In the genomic region with DNA sequence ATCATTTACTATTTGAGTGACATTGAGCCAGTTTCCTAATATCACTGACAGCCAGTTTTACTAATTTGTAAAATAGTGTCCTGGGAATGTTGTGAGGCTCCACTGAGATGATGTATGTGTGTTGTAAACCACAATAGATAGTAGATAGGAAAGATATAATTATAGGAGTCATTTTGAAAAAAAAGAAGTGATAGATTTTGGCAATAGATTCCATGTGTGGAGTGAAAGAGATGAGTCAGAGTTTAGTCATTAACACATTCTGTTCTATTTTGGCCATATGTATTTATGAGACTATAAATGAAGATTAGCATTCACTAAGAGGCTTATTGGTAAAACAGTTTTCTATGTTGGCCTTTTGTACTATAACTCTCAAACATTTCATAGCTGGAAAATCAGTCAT, we compare ENCODE assay signal across 1 cellular context.
TF ChIP-seq lines count a peak whose summit lies in the region.

No MANE protein-coding gene starts in this region.

TF ChIP-seq in WTC11, 78 proteins besides CTCF, POLR2A, EP300 and RAD21 (continued from another document):
- TF ChIP-seq, protein P1, sequence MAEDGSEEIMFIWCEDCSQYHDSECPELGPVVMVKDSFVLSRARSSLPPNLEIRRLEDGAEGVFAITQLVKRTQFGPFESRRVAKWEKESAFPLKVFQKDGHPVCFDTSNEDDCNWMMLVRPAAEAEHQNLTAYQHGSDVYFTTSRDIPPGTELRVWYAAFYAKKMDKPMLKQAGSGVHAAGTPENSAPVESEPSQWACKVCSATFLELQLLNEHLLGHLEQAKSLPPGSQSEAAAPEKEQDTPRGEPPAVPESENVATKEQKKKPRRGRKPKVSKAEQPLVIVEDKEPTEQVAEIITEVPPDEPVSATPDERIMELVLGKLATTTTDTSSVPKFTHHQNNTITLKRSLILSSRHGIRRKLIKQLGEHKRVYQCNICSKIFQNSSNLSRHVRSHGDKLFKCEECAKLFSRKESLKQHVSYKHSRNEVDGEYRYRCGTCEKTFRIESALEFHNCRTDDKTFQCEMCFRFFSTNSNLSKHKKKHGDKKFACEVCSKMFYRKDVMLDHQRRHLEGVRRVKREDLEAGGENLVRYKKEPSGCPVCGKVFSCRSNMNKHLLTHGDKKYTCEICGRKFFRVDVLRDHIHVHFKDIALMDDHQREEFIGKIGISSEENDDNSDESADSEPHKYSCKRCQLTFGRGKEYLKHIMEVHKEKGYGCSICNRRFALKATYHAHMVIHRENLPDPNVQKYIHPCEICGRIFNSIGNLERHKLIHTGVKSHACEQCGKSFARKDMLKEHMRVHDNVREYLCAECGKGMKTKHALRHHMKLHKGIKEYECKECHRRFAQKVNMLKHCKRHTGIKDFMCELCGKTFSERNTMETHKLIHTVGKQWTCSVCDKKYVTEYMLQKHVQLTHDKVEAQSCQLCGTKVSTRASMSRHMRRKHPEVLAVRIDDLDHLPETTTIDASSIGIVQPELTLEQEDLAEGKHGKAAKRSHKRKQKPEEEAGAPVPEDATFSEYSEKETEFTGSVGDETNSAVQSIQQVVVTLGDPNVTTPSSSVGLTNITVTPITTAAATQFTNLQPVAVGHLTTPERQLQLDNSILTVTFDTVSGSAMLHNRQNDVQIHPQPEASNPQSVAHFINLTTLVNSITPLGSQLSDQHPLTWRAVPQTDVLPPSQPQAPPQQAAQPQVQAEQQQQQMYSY (CRISPR knock-in tag; IDR thresholded peaks at IDR 0.05) = no peak
- no peak for TF ChIP-seq NFYB (CRISPR knock-in tag; conservative IDR thresholded peaks at IDR 0.05; ENCODE audit: low read depth)
- TF ChIP-seq, protein P2, sequence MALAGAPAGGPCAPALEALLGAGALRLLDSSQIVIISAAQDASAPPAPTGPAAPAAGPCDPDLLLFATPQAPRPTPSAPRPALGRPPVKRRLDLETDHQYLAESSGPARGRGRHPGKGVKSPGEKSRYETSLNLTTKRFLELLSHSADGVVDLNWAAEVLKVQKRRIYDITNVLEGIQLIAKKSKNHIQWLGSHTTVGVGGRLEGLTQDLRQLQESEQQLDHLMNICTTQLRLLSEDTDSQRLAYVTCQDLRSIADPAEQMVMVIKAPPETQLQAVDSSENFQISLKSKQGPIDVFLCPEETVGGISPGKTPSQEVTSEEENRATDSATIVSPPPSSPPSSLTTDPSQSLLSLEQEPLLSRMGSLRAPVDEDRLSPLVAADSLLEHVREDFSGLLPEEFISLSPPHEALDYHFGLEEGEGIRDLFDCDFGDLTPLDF (CRISPR knock-in tag; IDR thresholded peaks at IDR 0.05) = no peak
- TF ChIP-seq FOXP1 (CRISPR knock-in tag; IDR thresholded peaks at IDR 0.05; ENCODE audit: borderline replicate concordance) = no peak
